21 cellular contexts compared by ENCODE assay signal in the genomic region with DNA sequence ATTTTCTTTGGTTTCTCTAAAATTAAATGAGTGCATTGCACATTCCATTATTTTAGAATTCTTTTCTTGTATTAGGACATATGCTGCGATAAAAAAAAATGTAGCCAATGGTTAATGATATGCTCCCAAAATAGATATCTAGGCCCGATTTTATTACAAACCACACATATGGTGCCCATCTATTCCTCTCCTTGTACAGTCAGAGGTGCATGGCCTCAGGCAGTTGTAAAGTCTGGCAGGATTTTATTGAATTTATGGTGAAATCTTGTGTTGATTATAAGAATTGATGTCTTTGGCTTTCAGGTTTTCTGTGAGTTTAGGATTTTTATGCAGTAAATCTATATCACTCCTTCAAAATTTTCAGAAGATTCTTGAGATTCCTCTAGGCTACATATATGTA.
DNase-seq lines count a peak whose midpoint lies in the region; ATAC-seq and TF ChIP-seq lines count a peak whose summit lies in the region.
"Had no signal": no experiment of that assay in that cellular context is flagged by ENCODE, and none has a peak within 500 bp of the region (broad histone marks: within the 10 kb centered on the region; RNA-seq: fewer than 3 reads in every experiment).

No MANE protein-coding gene starts in this region.

- no peak overlapping the region for H3K4me3 ChIP-seq in AG10803 (ENCODE audit: low read length)
- H3K4me3 ChIP-seq: GM12878, SJCRH30 had no signal

- no peak overlapping the region for H3K27ac Mint-ChIP-seq in T-helper 17 cell
- H3K27ac Mint-ChIP-seq: CD8-positive, alpha-beta T cell; HFFc6; T-helper 1 cell treated with Interleukin-12 subunit alpha and Interleukin-12 subunit beta and Interleukin-4 antibody, amounts not matched to agents 30 μg/mL and 1 μg/mL, for 36 hours had no signal

- no peaks in the 10 kb centered on the region for H3K27me3 Mint-ChIP-seq in T-helper 17 cell

- no peak for TF ChIP-seq CTCF in AG10803 (conservative IDR thresholded peaks at IDR 0.05; ENCODE audit: low read length)

- H3K4me1 Mint-ChIP-seq in T-helper 17 cell: no peaks in the 10 kb centered on the region

- ATAC-seq in T-helper 17 cell (no peak), GM21526 (IDR thresholded peaks at IDR 0.05; ENCODE audit: low FRiP score, unreplicated experiment) (no peak)
- ATAC-seq: CD8-positive, alpha-beta T cell; GM12878; Panc1 had no signal

- H3K9me3 ChIP-seq in T-helper 17 cell (ENCODE audit: control insufficient read depth, low read length, poor library complexity, severe bottlenecking): no peaks in the 10 kb centered on the region

- no peaks in the 10 kb centered on the region for H3K36me3 Mint-ChIP-seq in T-helper 17 cell (ENCODE audit: low read depth)
- H3K36me3 Mint-ChIP-seq: CD8-positive, alpha-beta T cell had no signal

- DNase-seq in AG10803 (ENCODE audit: low read depth) (peak; percentile 43), EL (peak; percentile 38), NCI-H2171 treated with DMSO at 0.1 percent for 48 hours (lab: John Stamatoyannopoulos, UW) (peak; percentile 65), fibroblast of gingiva (ENCODE audit: low read depth) (peak; percentile 46), iPS-NIHi11 (ENCODE audit: low spot score) (no peak), T-helper 17 cell (no peak), activated gamma-delta T cell (lab: John Stamatoyannopoulos, UW) (no peak)
- DNase-seq: C1 segment of cervical spinal cord; CD8-positive, alpha-beta T cell; HFFc6; KBM-7; NCI-H1092; NCI-H1436; NCI-H2029; NCI-H524 treated with DMSO at 0.1 percent for 48 hours; NCI-H82; SJCRH30 had no signal

- H3K4me3 Mint-ChIP-seq in T-helper 17 cell: no peak overlapping the region
- H3K4me3 Mint-ChIP-seq: CD8-positive, alpha-beta T cell; HFFc6; T-helper 1 cell treated with Interleukin-12 subunit alpha and Interleukin-12 subunit beta and Interleukin-4 antibody, amounts not matched to agents 30 μg/mL and 1 μg/mL, for 36 hours had no signal

Comparison
In these comparisons a context has a peak if more than half of its experiments do, and no peak if none do; other contexts are left out.
1. DNase-seq: peak in AG10803 (single experiment), EL (single experiment), NCI-H2171 treated with DMSO at 0.1 percent for 48 hours (single experiment) and fibroblast of gingiva (single experiment); none in iPS-NIHi11 (single experiment), T-helper 17 cell (0 of 3) and activated gamma-delta T cell (single experiment).